In the genomic region with DNA sequence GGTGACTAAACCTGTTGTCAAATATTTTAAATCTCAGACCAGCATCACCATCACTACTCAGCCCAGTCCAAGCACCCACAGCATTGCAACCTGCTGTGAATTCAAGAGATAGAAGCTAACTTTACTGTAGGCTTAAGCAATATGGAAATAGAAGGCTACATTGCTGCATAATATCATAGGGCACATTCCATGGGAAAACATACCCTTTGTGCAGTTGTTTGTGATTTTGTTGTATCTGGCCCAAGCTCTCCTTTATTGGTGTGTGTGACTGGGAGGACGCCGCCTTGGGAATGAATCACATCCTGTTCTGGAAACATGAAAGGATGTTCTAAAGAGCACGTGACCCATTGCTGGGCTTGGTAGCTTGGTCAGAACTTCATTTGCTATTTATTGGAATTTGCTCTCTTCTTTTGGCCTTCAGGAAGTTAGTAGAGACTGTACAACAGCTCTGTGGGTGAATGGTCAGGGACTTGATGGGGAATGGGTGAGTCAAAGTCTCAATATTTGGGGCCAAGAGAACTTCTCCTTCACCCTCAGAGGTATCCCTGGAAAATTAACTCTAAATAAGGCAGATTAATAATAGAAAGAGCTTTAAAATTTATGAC, we compare ENCODE assay signal across 10 cellular contexts.
DNase-seq lines count a peak whose midpoint lies in the region; ATAC-seq, FAIRE-seq and TF ChIP-seq lines count a peak whose summit lies in the region.
"Had no signal": no experiment of that assay in that cellular context is flagged by ENCODE, and none has a peak within 500 bp of the region (broad histone marks: within the 10 kb centered on the region; RNA-seq: fewer than 3 reads in every experiment).

No MANE protein-coding gene starts in this region.

- in situ Hi-C loops in mammary epithelial cell (cut with MboI; ENCODE audit: low sequenced_read_pairs in 2 of 2) = no loop called here

- intact Hi-C loops in mammary epithelial cell (cut with micrococcal nuclease) = loop anchor here (1.0 to 2.0 kb wide), 3 partner anchors 75 to 132 kb away; partner anchors contain the start of gene SERPINE2

- no peak; a peak in 2 of 5 replicates for TF ChIP-seq EP300 in A549 (IDR thresholded peaks at IDR 0.05)

- peaks cover 67% of the 10 kb centered on the region for H3K4me1 ChIP-seq in A549
- H3K4me1 ChIP-seq in mammary epithelial cell (ENCODE audit: insufficient read depth, low read length) = peaks cover 46% of the 10 kb centered on the region
- H3K4me1 ChIP-seq: BE2C had no signal

- no peaks in the 10 kb centered on the region for H4K20me1 ChIP-seq in mammary epithelial cell (ENCODE audit: insufficient read depth, low read length)

- POLR2A ChIA-PET in A549 (lab: Yijun Ruan, JAX) = interaction anchor here (0.9 kb wide), 1 partner anchor 107 kb away, joined by 4 read pairs; the partner anchor contains the start of gene SERPINE2

- 6% methylated on average over 3 of the region's 3 CpGs for WGBS in A549 (ENCODE audit: missing lambda C conversion rate)
- WGBS in mammary epithelial cell (ENCODE audit: low coverage, missing lambda C conversion rate) = 3% methylated on average over 3 of the region's 3 CpGs

- no peak for TF ChIP-seq POLR2A in A549 (IDR thresholded peaks at IDR 0.05; ENCODE audit: low read length)

- no peaks in the 10 kb centered on the region for H3K79me2 ChIP-seq in mammary epithelial cell (ENCODE audit: insufficient read depth, low read length)

- H3K4me3 ChIP-seq in A549 (no peak overlapping the region), mammary epithelial cell (replicated peaks in 1 of 3; ENCODE audit: insufficient read depth in 1 of 3, low read depth in 2 of 3, low read length in 3 of 3) (no peak overlapping the region)

- H3K4me2 ChIP-seq in A549 (peak overlapping the region; percentile 56), mammary epithelial cell (ENCODE audit: insufficient read depth, low read depth, low read length) (peak overlapping the region; percentile 42)

- peak overlapping the region; percentile 67 to 74 for H3K27ac ChIP-seq in A549
- peak overlapping the region; percentile 64 for H3K27ac ChIP-seq in mammary epithelial cell (ENCODE audit: insufficient read depth, low read depth, low read length)

- FAIRE-seq in A549 (lab: Jason Lieb, UNC) = no peak

- H2AFZ ChIP-seq in mammary epithelial cell (ENCODE audit: low read depth, low read length) = peak overlapping the region; percentile 62

- no peak; a peak in 1 of 5 replicates for TF ChIP-seq RAD21 in A549 (conservative IDR thresholded peaks at IDR 0.05 in 1 of 2, IDR thresholded peaks at IDR 0.05 in 1 of 2)

- TSS peak; percentile 75 for BruUV-seq in mammary epithelial cell (replicated peaks; lab: Mats Ljungman, UMichigan)

- no peaks in the 10 kb centered on the region for H3K9me3 ChIP-seq in A549
- H3K9me3 ChIP-seq in mammary epithelial cell (replicated peaks; ENCODE audit: insufficient read depth, low read length) = no peaks in the 10 kb centered on the region
- H3K9me3 ChIP-seq: BE2C had no signal

- CTCF ChIA-PET in A549 (lab: Yijun Ruan, JAX) = interaction anchor here (0.6 to 5.0 kb wide), 5 partner anchors 93 to 176 kb away, joined by 3 to 18 read pairs (median 8); partner anchors contain the start of gene SERPINE2
- CTCF ChIA-PET in mammary epithelial cell (lab: Charles Lee; ENCODE audit: low non-redundant PET) = interaction anchor here (0.6 kb wide), 1 partner anchor 105 kb away, joined by 6 read pairs; no protein-coding TSS in a partner anchor

- peak; percentile 35 to 83 for DNase-seq in A549 (ENCODE audit: low read depth in 1 of 2, low spot score in 1 of 2)
- peak; percentile 28 for DNase-seq in HPDE6-E6E7 (ENCODE audit: extremely low spot score)
- DNase-seq in mammary epithelial cell = peak; percentile 84
- peak; percentile 91 for DNase-seq in islet precursor cell
- DNase-seq in stimulated activated CD4-positive, alpha-beta T cell treated with anti-CD3 and anti-CD28 coated beads, Interleukin-2, amount 100 ng/mL, for 48 hours = no peak
- no peak for DNase-seq in NCI-H187 treated with DMSO at 0.1 percent for 48 hours (lab: John Stamatoyannopoulos, UW)
- DNase-seq: BE2C, glutamatergic neuron had no signal

- dilution Hi-C loops in mammary epithelial cell (cut with HindIII; ENCODE audit: low sequenced_read_pairs) = no loop called here

- H3K36me3 ChIP-seq in mammary epithelial cell (ENCODE audit: insufficient read depth, low read length) = no peaks in the 10 kb centered on the region
- H3K36me3 ChIP-seq: BE2C had no signal

- no peaks in the 10 kb centered on the region for H3K27me3 ChIP-seq in mammary epithelial cell (ENCODE audit: insufficient read depth, low read length)

- ATAC-seq in A549 (peak; percentile 75 to 78), GM19035 (IDR thresholded peaks at IDR 0.05; ENCODE audit: unreplicated experiment) (no peak), GM21786 (IDR thresholded peaks at IDR 0.05; ENCODE audit: unreplicated experiment) (no peak)

- H3K9ac ChIP-seq in mammary epithelial cell (ENCODE audit: insufficient read depth, low read length) = no peak overlapping the region

- TF ChIP-seq CTCF in A549 (IDR thresholded peaks at IDR 0.05) (no peak), mammary epithelial cell (conservative IDR thresholded peaks at IDR 0.05 in 1 of 2, IDR thresholded peaks at IDR 0.05 in 1 of 2; ENCODE audit: extremely low read depth in 1 of 2, insufficient read depth in 1 of 2, low read depth in 1 of 2, low read length in 2 of 2) (no peak)

TF ChIP-seq in A549, 52 proteins besides CTCF, POLR2A, EP300 and RAD21:
- TF ChIP-seq FOSL2 (IDR thresholded peaks at IDR 0.05) = 0 out of 2 replicates have a peak, but pooled peaks have one; percentile 12
- peak; percentile 22; the same call in 1 of the 2 replicates for TF ChIP-seq FOSL2 (CRISPR knock-in tag; IDR thresholded peaks at IDR 0.05)
- no peak for TF ChIP-seq CBX2 (IDR thresholded peaks at IDR 0.05; ENCODE audit: borderline replicate concordance, low read depth)
- TF ChIP-seq BCL3 (IDR thresholded peaks at IDR 0.05) = peak; percentile 29; the same call in 1 of the 3 replicates
- peak; percentile 66 for TF ChIP-seq JUNB (IDR thresholded peaks at IDR 0.05)
- TF ChIP-seq BHLHE40 (IDR thresholded peaks at IDR 0.05; ENCODE audit: low read depth, low read length) = 0 out of 2 replicates have a peak, but pooled peaks have one; percentile 24
- TF ChIP-seq GATA3 (IDR thresholded peaks at IDR 0.05; ENCODE audit: borderline replicate concordance) = peak; percentile 30; the same call in 1 of the 2 replicates
- no peak for TF ChIP-seq MAFK (IDR thresholded peaks at IDR 0.05; ENCODE audit: partially characterized antibody)
- TF ChIP-seq, protein P1, sequence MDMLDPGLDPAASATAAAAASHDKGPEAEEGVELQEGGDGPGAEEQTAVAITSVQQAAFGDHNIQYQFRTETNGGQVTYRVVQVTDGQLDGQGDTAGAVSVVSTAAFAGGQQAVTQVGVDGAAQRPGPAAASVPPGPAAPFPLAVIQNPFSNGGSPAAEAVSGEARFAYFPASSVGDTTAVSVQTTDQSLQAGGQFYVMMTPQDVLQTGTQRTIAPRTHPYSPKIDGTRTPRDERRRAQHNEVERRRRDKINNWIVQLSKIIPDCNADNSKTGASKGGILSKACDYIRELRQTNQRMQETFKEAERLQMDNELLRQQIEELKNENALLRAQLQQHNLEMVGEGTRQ (IDR thresholded peaks at IDR 0.05) = peak; percentile 88
- TF ChIP-seq PHF8 (IDR thresholded peaks at IDR 0.05; ENCODE audit: borderline replicate concordance, low read depth) = no peak
- TF ChIP-seq MYC (IDR thresholded peaks at IDR 0.05; ENCODE audit: borderline replicate concordance, low read length) = no peak
- TF ChIP-seq, protein P2, sequence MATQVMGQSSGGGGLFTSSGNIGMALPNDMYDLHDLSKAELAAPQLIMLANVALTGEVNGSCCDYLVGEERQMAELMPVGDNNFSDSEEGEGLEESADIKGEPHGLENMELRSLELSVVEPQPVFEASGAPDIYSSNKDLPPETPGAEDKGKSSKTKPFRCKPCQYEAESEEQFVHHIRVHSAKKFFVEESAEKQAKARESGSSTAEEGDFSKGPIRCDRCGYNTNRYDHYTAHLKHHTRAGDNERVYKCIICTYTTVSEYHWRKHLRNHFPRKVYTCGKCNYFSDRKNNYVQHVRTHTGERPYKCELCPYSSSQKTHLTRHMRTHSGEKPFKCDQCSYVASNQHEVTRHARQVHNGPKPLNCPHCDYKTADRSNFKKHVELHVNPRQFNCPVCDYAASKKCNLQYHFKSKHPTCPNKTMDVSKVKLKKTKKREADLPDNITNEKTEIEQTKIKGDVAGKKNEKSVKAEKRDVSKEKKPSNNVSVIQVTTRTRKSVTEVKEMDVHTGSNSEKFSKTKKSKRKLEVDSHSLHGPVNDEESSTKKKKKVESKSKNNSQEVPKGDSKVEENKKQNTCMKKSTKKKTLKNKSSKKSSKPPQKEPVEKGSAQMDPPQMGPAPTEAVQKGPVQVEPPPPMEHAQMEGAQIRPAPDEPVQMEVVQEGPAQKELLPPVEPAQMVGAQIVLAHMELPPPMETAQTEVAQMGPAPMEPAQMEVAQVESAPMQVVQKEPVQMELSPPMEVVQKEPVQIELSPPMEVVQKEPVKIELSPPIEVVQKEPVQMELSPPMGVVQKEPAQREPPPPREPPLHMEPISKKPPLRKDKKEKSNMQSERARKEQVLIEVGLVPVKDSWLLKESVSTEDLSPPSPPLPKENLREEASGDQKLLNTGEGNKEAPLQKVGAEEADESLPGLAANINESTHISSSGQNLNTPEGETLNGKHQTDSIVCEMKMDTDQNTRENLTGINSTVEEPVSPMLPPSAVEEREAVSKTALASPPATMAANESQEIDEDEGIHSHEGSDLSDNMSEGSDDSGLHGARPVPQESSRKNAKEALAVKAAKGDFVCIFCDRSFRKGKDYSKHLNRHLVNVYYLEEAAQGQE (IDR thresholded peaks at IDR 0.05) = no peak
- TF ChIP-seq JUN (IDR thresholded peaks at IDR 0.05) = peak in 1 of 2 experiments; percentile 53; a peak in 1 of 5 replicates
- TF ChIP-seq TP53 (CRISPR knock-in tag; IDR thresholded peaks at IDR 0.05) = no peak
- no peak for TF ChIP-seq NPAS2 (CRISPR knock-in tag; IDR thresholded peaks at IDR 0.05; ENCODE audit: borderline replicate concordance)
TF ChIP-seq in A549: peak in this region for 7.

Comparison
In these comparisons a context has a peak if more than half of its experiments do, and no peak if none do; other contexts are left out.
1. ATAC-seq: peak in A549 (2 of 2); none in GM19035 (single experiment) and GM21786 (single experiment).
2. DNase-seq: peak in A549 (2 of 2), HPDE6-E6E7 (single experiment), mammary epithelial cell (single experiment) and islet precursor cell (single experiment); none in stimulated activated CD4-positive, alpha-beta T cell treated with anti-CD3 and anti-CD28 coated beads, Interleukin-2, amount 100 ng/mL, for 48 hours (0 of 2) and NCI-H187 treated with DMSO at 0.1 percent for 48 hours (single experiment).